Comparison of ENCODE assay signal across 8 cellular contexts in genomic region chr11:66638177-66639065, GRCh38. TPM values are rescaled to one million over a fixed set of nuclear protein-coding genes. Genes with fewer than 3 reads are reported as not detected.
DNase-seq lines count a peak whose midpoint lies in the region; ATAC-seq, FAIRE-seq and TF ChIP-seq lines count a peak whose summit lies in the region.

Gene RBM4 (plus strand): TSS chr11:66638703. CDS start chr11:66639712, 1,009 bp downstream.

- H3K9me3 ChIP-seq in keratinocyte (ENCODE audit: control insufficient read depth, low read depth, low read length) = no peaks in the 10 kb centered on the region

- peaks cover 39% of the 10 kb centered on the region for H4K20me1 ChIP-seq in keratinocyte (ENCODE audit: control insufficient read depth, extremely low read depth, insufficient read depth, low read length)

- peak in 2 of 3 experiments; percentile 8 to 21 for TF ChIP-seq CTCF in keratinocyte (optimal IDR thresholded peaks at IDR 0.05 in 1 of 3, IDR thresholded peaks at IDR 0.05 in 1 of 3, conservative IDR thresholded peaks at IDR 0.05 in 1 of 3; ENCODE audit: extremely low read depth in 1 of 3, insufficient read depth in 2 of 3, low read length in 3 of 3)

- H3K79me2 ChIP-seq in keratinocyte (ENCODE audit: control insufficient read depth, insufficient read depth, low read length) = peaks cover 90% of the 10 kb centered on the region

- peaks cover 11 to 35% of the 10 kb centered on the region in 2 experiments for H3K36me3 ChIP-seq in keratinocyte (ENCODE audit: control insufficient read depth in 2 of 2, extremely low read depth in 1 of 2, insufficient read depth in 2 of 2, low read length in 2 of 2)

- peaks cover 50% of the 10 kb centered on the region for H3K4me1 ChIP-seq in keratinocyte (ENCODE audit: control insufficient read depth, extremely low read depth, insufficient read depth, low read length)

- TF ChIP-seq POLR2A in GM19099 (IDR thresholded peaks at IDR 0.05; ENCODE audit: extremely low read depth, insufficient read length, low read depth) = peak; percentile 88

- peaks cover 3% of the 10 kb centered on the region for H3K9me1 ChIP-seq in keratinocyte (ENCODE audit: control insufficient read depth, extremely low read depth, insufficient read depth, low read length)

- DNase-seq in Ammon's horn (ENCODE audit: low spot score) = peak; percentile 100
- peak; percentile 99 for DNase-seq in NCI-H510A (lab: John Stamatoyannopoulos, UW)
- DNase-seq in activated CD4-positive, alpha-beta T cell treated with anti-CD3 and anti-CD28 coated beads for 1 hour = peak; percentile 93
- peak; percentile 99 for DNase-seq in cerebellum (ENCODE audit: low spot score)
- DNase-seq in keratinocyte (ENCODE audit: low read depth, low spot score) = peak; percentile 98
- peak; percentile 79 to 91 for DNase-seq in stimulated activated CD4-positive, alpha-beta T cell treated with anti-CD3 and anti-CD28 coated beads, Interleukin-15, amount 100 ng/mL, for 1 hour (ENCODE audit: low read depth in 1 of 2, low spot score in 1 of 2)

- no peaks in the 10 kb centered on the region for H3K27me3 ChIP-seq in keratinocyte (ENCODE audit: control insufficient read depth, extremely low read depth, insufficient read depth, low read length)

- dilution Hi-C loops in keratinocyte (cut with MboI; ENCODE audit: extremely low pct_ligation_motif_present, low sequenced_read_pairs) = no loop called here

- peak; percentile 93 for ATAC-seq in HG03432 (IDR thresholded peaks at IDR 0.05; ENCODE audit: unreplicated experiment)

- peak within 1 kb of the TSS; percentile 63 to 88 (median 70) for H3K4me3 ChIP-seq in keratinocyte (ENCODE audit: control insufficient read depth in 2 of 3, extremely low read depth in 1 of 3, insufficient read depth in 2 of 3, low read depth in 1 of 3, low read length in 3 of 3)

- H3K27ac ChIP-seq in keratinocyte (ENCODE audit: control insufficient read depth, insufficient read depth, low read length) = peak within 1 kb of the TSS; percentile 92

- peak; percentile 60 for FAIRE-seq in keratinocyte (lab: Jason Lieb, UNC)

- H2AFZ ChIP-seq in keratinocyte (ENCODE audit: control insufficient read depth, low read length) = peak within 1 kb of the TSS; percentile 71

- peak within 1 kb of the TSS; percentile 97 for H3K9ac ChIP-seq in keratinocyte (ENCODE audit: control insufficient read depth, extremely low read depth, insufficient read depth, low read length)

- H3K4me2 ChIP-seq in keratinocyte (ENCODE audit: control insufficient read depth, extremely low read depth, insufficient read depth, low read depth, low read length) = peak within 1 kb of the TSS; percentile 93

RNA-seq across cellular contexts. Expression of gene RBM4, which starts in this region (rescaled TPM):
- total RNA-seq in cerebellum = 113 TPM
- 153 to 190 TPM (median 171 TPM) in 3 replicates for polyA plus RNA-seq in keratinocyte
- 79.4 TPM for polyA plus RNA-seq in keratinocyte (2011; ENCODE audit: low read depth)
- 129 and 150 TPM in 2 replicates for polyA plus RNA-seq in keratinocyte (2011; cell fraction: cytosol; rRNA removed)
- polyA plus RNA-seq in keratinocyte (2011; cell fraction: nucleus; rRNA removed) = 125 and 145 TPM in 2 replicates
- polyA plus RNA-seq in keratinocyte (2012; ENCODE audit: low replicate concordance) = 118 and 132 TPM in 2 replicates
- polyA minus RNA-seq in keratinocyte = 86.0 to 178 TPM (median 150 TPM) in 3 replicates
- polyA minus RNA-seq in keratinocyte (2011; cell fraction: cytosol; rRNA and poly(A)+ RNA removed) = 94.6 TPM
- 41.3 and 55.9 TPM in 2 replicates for polyA minus RNA-seq in keratinocyte (2011; cell fraction: nucleus; rRNA and poly(A)+ RNA removed)

Comparison
In these comparisons a context has a peak if more than half of its experiments do, and no peak if none do; other contexts are left out.
1. Peak in every context shown above with its lines: DNase-seq, ATAC-seq, H3K4me3 ChIP-seq and H3K27ac ChIP-seq.